Comparison of ENCODE assay signal across 16 cellular contexts in the genomic region with DNA sequence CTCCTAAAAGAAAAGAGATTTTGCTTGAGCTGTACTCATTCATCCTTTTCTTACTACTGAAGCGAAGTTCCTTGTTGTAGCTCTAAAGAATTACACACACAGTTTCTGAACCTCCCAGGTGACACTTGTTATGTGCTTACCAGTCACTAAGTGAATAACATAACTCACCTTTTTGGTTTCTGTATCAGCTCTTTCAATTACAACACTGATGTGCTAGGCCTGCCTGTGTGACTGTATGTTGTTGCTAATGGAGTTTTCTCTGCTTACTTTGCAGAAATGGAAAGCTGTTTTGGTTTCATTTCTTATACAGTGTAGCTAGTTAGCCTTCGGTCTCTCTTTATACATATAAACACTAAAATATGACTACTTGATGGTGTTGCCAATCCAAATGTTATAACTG.
A peak's percentile ranks its signal among the peaks of the same experiment; 100 is the strongest.
DNase-seq lines count a peak whose midpoint lies in the region; ATAC-seq and TF ChIP-seq lines count a peak whose summit lies in the region.
"Had no signal": no experiment of that assay in that cellular context is flagged by ENCODE, and none has a peak within 500 bp of the region (broad histone marks: within the 10 kb centered on the region; RNA-seq: fewer than 3 reads in every experiment).

No MANE protein-coding gene starts in this region.

- DNase-seq in choroid plexus epithelial cell (ENCODE audit: low read depth) (peak; percentile 5), globus pallidus (ENCODE audit: low spot score) (no peak), SIG-M5 treated with dmso at 0.1 percent for 504 hours (lab: John Stamatoyannopoulos, UW; ENCODE audit: unreplicated experiment) (no peak), T1000 (lab: John Stamatoyannopoulos, UW) (no peak), NCI-H748 treated with DMSO at 0.1 percent for 48 hours (lab: John Stamatoyannopoulos, UW) (no peak)
- DNase-seq: GOT3, KG1, left lung, natural killer cell, NCI-H187, NCI-H69, stomach had no signal

- ATAC-seq in GM18508 (IDR thresholded peaks at IDR 0.05; ENCODE audit: insufficient read depth, unreplicated experiment) (peak; percentile 69), GM21360 (IDR thresholded peaks at IDR 0.05; ENCODE audit: unreplicated experiment) (peak; percentile 91), HG03135 (IDR thresholded peaks at IDR 0.05; ENCODE audit: unreplicated experiment) (peak; percentile 70)
- ATAC-seq: left lung, natural killer cell had no signal

- H3K4me3 ChIP-seq in choroid plexus epithelial cell (ENCODE audit: low read depth, low read length), result no peak overlapping the region
- H3K4me3 ChIP-seq: hepatocyte, left lung, stomach had no signal

- TF ChIP-seq CTCF in choroid plexus epithelial cell (conservative IDR thresholded peaks at IDR 0.05; ENCODE audit: low read depth, low read length), result no peak
